ENCODE assay signal across 2 cellular contexts in genomic region chr2:127857494-127857818, GRCh38.
A peak's percentile ranks its signal among the peaks of the same experiment; 100 is the strongest.
TF ChIP-seq lines count a peak whose summit lies in the region.

No MANE protein-coding gene starts in this region.

TF ChIP-seq in HCT116, 20 proteins besides CTCF, POLR2A, EP300 and RAD21:
- no peak for TF ChIP-seq EZH2 (IDR thresholded peaks at IDR 0.05)
- TF ChIP-seq EZH2phosphoT487 (IDR thresholded peaks at IDR 0.05; ENCODE audit: borderline replicate concordance) = no peak
- no peak for TF ChIP-seq JUND (IDR thresholded peaks at IDR 0.05)
- no peak for TF ChIP-seq FOSL1 (IDR thresholded peaks at IDR 0.05; ENCODE audit: low read depth)
- TF ChIP-seq MAX (IDR thresholded peaks at IDR 0.05) = no peak
- TF ChIP-seq ZFX (IDR thresholded peaks at IDR 0.05) = no peak
- no peak for TF ChIP-seq REST (IDR thresholded peaks at IDR 0.05; ENCODE audit: low read depth)
- no peak for TF ChIP-seq TCF7L2 (IDR thresholded peaks at IDR 0.05; ENCODE audit: borderline replicate concordance, extremely low read depth, insufficient read depth, insufficient read length)
- TF ChIP-seq ZBTB33 (IDR thresholded peaks at IDR 0.05; ENCODE audit: extremely low read depth, insufficient replicate concordance, low read length) = no peak

TF ChIP-seq in HepG2, 621 proteins besides CTCF, POLR2A, EP300 and RAD21 (continues in another document):
- TF ChIP-seq ZNF275 (CRISPR knock-in tag; IDR thresholded peaks at IDR 0.05; ENCODE audit: borderline replicate concordance) (no peak), ZFP36L1 (CRISPR knock-in tag; IDR thresholded peaks at IDR 0.05) (no peak), HMGXB4 (CRISPR knock-in tag; IDR thresholded peaks at IDR 0.05; ENCODE audit: borderline replicate concordance in 1 of 2, low read depth in 1 of 2) (no peak), ZFP36 (IDR thresholded peaks at IDR 0.05; ENCODE audit: borderline replicate concordance, low read depth, low read length, partially characterized antibody) (no peak), NCOA1 (CRISPR knock-in tag; IDR thresholded peaks at IDR 0.05) (0 out of 2 replicates have a peak, but pooled peaks have one; percentile 49), TOPORS (CRISPR knock-in tag; IDR thresholded peaks at IDR 0.05) (no peak), ZBTB20 (CRISPR knock-in tag; IDR thresholded peaks at IDR 0.05; ENCODE audit: borderline replicate concordance, low read depth) (peak; percentile 38; the same call in 1 of the 2 replicates), REL (CRISPR knock-in tag; conservative IDR thresholded peaks at IDR 0.05) (no peak), SIN3A (IDR thresholded peaks at IDR 0.05; ENCODE audit: borderline replicate concordance, low read depth, low read length) (no peak), ZNF761 (CRISPR knock-in tag; conservative IDR thresholded peaks at IDR 0.05) (no peak), SMAD9 (CRISPR knock-in tag; IDR thresholded peaks at IDR 0.05) (0 out of 2 replicates have a peak, but pooled peaks have one; percentile 11), ZNF619 (CRISPR knock-in tag; IDR thresholded peaks at IDR 0.05) (no peak), ZEB1 (IDR thresholded peaks at IDR 0.05; ENCODE audit: insufficient replicate concordance, low read depth) (no peak), ZNF510 (CRISPR knock-in tag; IDR thresholded peaks at IDR 0.05; ENCODE audit: low read depth) (no peak), ZBTB34 (CRISPR knock-in tag; IDR thresholded peaks at IDR 0.05) (no peak), PREB (CRISPR knock-in tag; IDR thresholded peaks at IDR 0.05) (no peak), RNF2 (conservative IDR thresholded peaks at IDR 0.05; ENCODE audit: low read depth) (no peak), SP5 (CRISPR knock-in tag; IDR thresholded peaks at IDR 0.05; ENCODE audit: borderline replicate concordance, low read depth) (no peak), SSRP1 (CRISPR knock-in tag; IDR thresholded peaks at IDR 0.05) (no peak), MNT (IDR thresholded peaks at IDR 0.05) (no peak), CBX5 (CRISPR knock-in tag; IDR thresholded peaks at IDR 0.05; ENCODE audit: borderline replicate concordance) (no peak), HNRNPL (IDR thresholded peaks at IDR 0.05; ENCODE audit: low read depth, low read length) (no peak), SNAI1 (CRISPR knock-in tag; IDR thresholded peaks at IDR 0.05; ENCODE audit: borderline replicate concordance) (0 out of 2 replicates have a peak, but pooled peaks have one; percentile 66), ZNF577 (CRISPR knock-in tag; IDR thresholded peaks at IDR 0.05; ENCODE audit: borderline replicate concordance, low read depth) (no peak), ZNF318 (CRISPR knock-in tag; IDR thresholded peaks at IDR 0.05) (no peak), DNMT3B (CRISPR knock-in tag; conservative IDR thresholded peaks at IDR 0.05) (no peak), HIVEP1 (CRISPR knock-in tag; IDR thresholded peaks at IDR 0.05) (0 out of 2 replicates have a peak, but pooled peaks have one; percentile 17), NCOA2 (CRISPR knock-in tag; IDR thresholded peaks at IDR 0.05) (no peak), FIP1L1 (IDR thresholded peaks at IDR 0.05; ENCODE audit: borderline replicate concordance, insufficient read depth, low read depth, low read length) (no peak), ZNF335 (CRISPR knock-in tag; IDR thresholded peaks at IDR 0.05) (no peak), ZNF879 (CRISPR knock-in tag; IDR thresholded peaks at IDR 0.05) (peak; percentile 84; the same call in 1 of the 2 replicates), ZNF784 (CRISPR knock-in tag; IDR thresholded peaks at IDR 0.05; ENCODE audit: borderline replicate concordance) (no peak), KDM6A (CRISPR knock-in tag; IDR thresholded peaks at IDR 0.05; ENCODE audit: low read depth) (no peak), ZNF670 (CRISPR knock-in tag; IDR thresholded peaks at IDR 0.05; ENCODE audit: borderline replicate concordance) (no peak), ZSCAN21 (CRISPR knock-in tag; IDR thresholded peaks at IDR 0.05; ENCODE audit: borderline replicate concordance) (no peak), FOXJ3 (CRISPR knock-in tag; IDR thresholded peaks at IDR 0.05; ENCODE audit: borderline replicate concordance) (peak; percentile 55; the same call in 1 of the 2 replicates), ZNF446 (CRISPR knock-in tag; IDR thresholded peaks at IDR 0.05) (no peak), CAMTA2 (CRISPR knock-in tag; IDR thresholded peaks at IDR 0.05; ENCODE audit: borderline replicate concordance) (0 out of 2 replicates have a peak, but pooled peaks have one; percentile 18), NR3C1 (CRISPR knock-in tag; IDR thresholded peaks at IDR 0.05) (no peak), RFX3 (CRISPR knock-in tag; IDR thresholded peaks at IDR 0.05) (no peak)
